Comparison of ENCODE assay signal across 1 cellular context in the genomic region with DNA sequence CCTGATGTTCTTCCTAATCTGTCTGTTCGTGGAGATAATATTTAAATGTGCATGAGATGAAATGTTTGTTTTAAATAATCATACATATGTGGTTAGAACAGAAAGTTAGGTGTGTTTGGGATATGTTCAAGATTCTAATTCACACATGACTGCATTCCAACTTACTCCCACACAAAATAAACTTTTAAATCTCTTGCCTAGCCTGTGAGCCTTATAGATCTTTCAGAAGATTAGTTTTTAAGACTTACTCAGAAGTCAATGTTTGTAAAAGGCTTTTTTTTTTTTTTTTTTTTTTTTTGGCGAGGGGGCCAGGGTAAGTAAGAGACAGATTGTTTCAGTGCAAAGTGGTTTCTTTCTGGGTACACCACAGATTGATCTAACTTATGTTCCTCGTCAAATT.
TF ChIP-seq lines count a peak whose summit lies in the region.

No MANE protein-coding gene starts in this region.

TF ChIP-seq in SK-N-SH, 30 proteins besides CTCF, POLR2A, EP300 and RAD21 (continued from another document):
- no peak for TF ChIP-seq YY1 (IDR thresholded peaks at IDR 0.05; ENCODE audit: low read depth)
